27 cellular contexts compared by ENCODE assay signal in genomic region chr12:89247962-89248361, GRCh38.
A peak's percentile ranks its signal among the peaks of the same experiment; 100 is the strongest.
DNase-seq lines count a peak whose midpoint lies in the region; ATAC-seq, FAIRE-seq and TF ChIP-seq lines count a peak whose summit lies in the region.
"Had no signal": no experiment of that assay in that cellular context is flagged by ENCODE, and none has a peak within 500 bp of the region (broad histone marks: within the 10 kb centered on the region; RNA-seq: fewer than 3 reads in every experiment).

No MANE protein-coding gene starts in this region.

- DNase-seq in AG08395 (ENCODE audit: low spot score): peak; percentile 51
- peak; percentile 34 for DNase-seq in ELR (ENCODE audit: low read depth)
- DNase-seq in WTC11 (ENCODE audit: low spot score): no peak
- no peak for DNase-seq in GM12891 (ENCODE audit: insufficient read length, low spot score)
- no peak for DNase-seq in NCI-H1092 (lab: John Stamatoyannopoulos, UW)
- no peak for DNase-seq in globus pallidus (ENCODE audit: low spot score)
- DNase-seq: CD4-positive, CD25-positive, alpha-beta regulatory T cell; gastrocnemius medialis; hypothalamus; Kasumi-1; left ventricle myocardium superior; natural killer cell; NCI-H1930; NCI-H226; ovary; stimulated activated CD4-positive, alpha-beta T cell treated with anti-CD3 and anti-CD28 coated beads, Interleukin-4, amount 100 ng/mL, for 1 hour; T-helper 9 cell had no signal

- POLR2A ChIA-PET in WTC11 (lab: Charles Lee): interaction anchor here (0.9 kb wide), 1 partner anchor 10 kb away, joined by 3 read pairs; no protein-coding TSS in a partner anchor

- peaks cover 35% of the 10 kb centered on the region for H3K27me3 ChIP-seq in iPS-20b (ENCODE audit: insufficient read depth, low read length)
- H3K27me3 ChIP-seq: gastrocnemius medialis, ovary, right atrium auricular region, suprapubic skin had no signal

- H3K27me3 Mint-ChIP-seq in WTC11 (ENCODE audit: low read depth): peaks cover 41% of the 10 kb centered on the region
- H3K27me3 Mint-ChIP-seq: central memory CD8-positive, alpha-beta T cell had no signal

- H3K27ac ChIP-seq in iPS-20b (ENCODE audit: low read length): no peak overlapping the region
- H3K27ac ChIP-seq: epithelial cell of prostate, gastrocnemius medialis, ovary, right atrium auricular region, suprapubic skin had no signal

- no peaks in the 10 kb centered on the region for H3K9me3 ChIP-seq in iPS-20b (ENCODE audit: insufficient read depth, low read depth, low read length)
- H3K9me3 ChIP-seq: gastrocnemius medialis, ovary, right atrium auricular region, suprapubic skin had no signal

- H3K4me3 Mint-ChIP-seq in WTC11: peak overlapping the region; percentile 47
- H3K4me3 Mint-ChIP-seq: CD4-positive, CD25-positive, alpha-beta regulatory T cell; central memory CD8-positive, alpha-beta T cell; natural killer cell; stimulated activated memory B cell treated with anti-CD40 and anti-IgM and Interleukin-4, amounts not matched to agents 10 μg/mL and 1 μg/mL and 100 μg/mL, for 72 hours had no signal

- H3K4me3 ChIP-seq in iPS-20b (ENCODE audit: low read length): peak overlapping the region; percentile 42; the same call in 1 of the 2 replicates
- H3K4me3 ChIP-seq: gastrocnemius medialis, ovary, right atrium auricular region, suprapubic skin had no signal

- TF ChIP-seq CTCF in WTC11 (IDR thresholded peaks at IDR 0.05): no peak

- no peaks in the 10 kb centered on the region for H3K36me3 ChIP-seq in iPS-20b (ENCODE audit: insufficient read depth, low read depth, low read length)
- H3K36me3 ChIP-seq: gastrocnemius medialis, ovary, right atrium auricular region, suprapubic skin had no signal

- no peaks in the 10 kb centered on the region for H3K9me3 Mint-ChIP-seq in WTC11
- H3K9me3 Mint-ChIP-seq: central memory CD8-positive, alpha-beta T cell; natural killer cell; stimulated activated memory B cell treated with anti-CD40 and anti-IgM and Interleukin-4, amounts not matched to agents 10 μg/mL and 1 μg/mL and 100 μg/mL, for 72 hours had no signal

- no peak for ATAC-seq in WTC11
- ATAC-seq: activated naive CD4-positive, alpha-beta T cell treated with anti-CD3 and anti-CD28 coated beads, Interleukin-2, amount 50 U/mL, for 72 hours; gastrocnemius medialis; left ventricle myocardium superior; natural killer cell; stimulated activated memory B cell treated with anti-CD40 and anti-IgM and Interleukin-4, amounts not matched to agents 10 μg/mL and 1 μg/mL and 100 μg/mL, for 72 hours had no signal

- no peak for TF ChIP-seq POLR2A in GM12891 (IDR thresholded peaks at IDR 0.05; ENCODE audit: low read depth, low read length)

- H3K9ac ChIP-seq in iPS-20b (ENCODE audit: low read depth, low read length): no peak overlapping the region

- peaks cover 47% of the 10 kb centered on the region for H3K4me1 ChIP-seq in iPS-20b (ENCODE audit: insufficient read depth, low read length)

- FAIRE-seq in GM12891 (lab: Jason Lieb, UNC): no peak
- FAIRE-seq: astrocyte, D721Med, islet of Langerhans had no signal

- no peak overlapping the region for H3K27ac Mint-ChIP-seq in WTC11
- H3K27ac Mint-ChIP-seq: activated naive CD4-positive, alpha-beta T cell treated with anti-CD3 and anti-CD28 coated beads, Interleukin-2, amount 50 U/mL, for 72 hours; CD4-positive, CD25-positive, alpha-beta regulatory T cell; natural killer cell; stimulated activated memory B cell treated with anti-CD40 and anti-IgM and Interleukin-4, amounts not matched to agents 10 μg/mL and 1 μg/mL and 100 μg/mL, for 72 hours had no signal

- peaks cover 76% of the 10 kb centered on the region for H3K4me1 Mint-ChIP-seq in WTC11

- H3K36me3 Mint-ChIP-seq in WTC11: no peaks in the 10 kb centered on the region
- H3K36me3 Mint-ChIP-seq: CD4-positive, CD25-positive, alpha-beta regulatory T cell; stimulated activated memory B cell treated with anti-CD40 and anti-IgM and Interleukin-4, amounts not matched to agents 10 μg/mL and 1 μg/mL and 100 μg/mL, for 72 hours had no signal

- CTCF ChIA-PET in WTC11 (lab: Charles Lee): no interaction called here

TF ChIP-seq in WTC11, 78 proteins besides CTCF, POLR2A, EP300 and RAD21:
- TF ChIP-seq KAT7 (CRISPR knock-in tag; IDR thresholded peaks at IDR 0.05; ENCODE audit: borderline replicate concordance) (no peak), NR3C1 (CRISPR knock-in tag; conservative IDR thresholded peaks at IDR 0.05; ENCODE audit: low read depth) (no peak), RORB (CRISPR knock-in tag; IDR thresholded peaks at IDR 0.05) (no peak), ZNF532 (CRISPR knock-in tag; IDR thresholded peaks at IDR 0.05; ENCODE audit: borderline replicate concordance) (no peak)

TF ChIP-seq in GM12891, 5 proteins besides CTCF, POLR2A, EP300 and RAD21:
- TF ChIP-seq POLR2AphosphoS5 (IDR thresholded peaks at IDR 0.05; ENCODE audit: low read depth, low read length) (no peak), PAX5 (IDR thresholded peaks at IDR 0.05; ENCODE audit: insufficient read depth, low read length, severe bottlenecking) (no peak), SPI1 (IDR thresholded peaks at IDR 0.05; ENCODE audit: low read depth, low read length) (no peak), POU2F2 (IDR thresholded peaks at IDR 0.05; ENCODE audit: low read depth, low read length) (no peak), TAF1 (IDR thresholded peaks at IDR 0.05; ENCODE audit: low read depth, low read length) (no peak)

Comparison
In these comparisons a context has a peak if more than half of its experiments do, and no peak if none do; other contexts are left out.
1. DNase-seq: peak in AG08395 (single experiment) and ELR (single experiment); none in WTC11 (single experiment), GM12891 (single experiment), NCI-H1092 (single experiment) and globus pallidus (single experiment).